1 cellular context compared by ENCODE assay signal in genomic region chr22:45550416-45550815, GRCh38.
TF ChIP-seq lines count a peak whose summit lies in the region.

No MANE protein-coding gene starts in this region.

TF ChIP-seq in IMR-90, 13 proteins besides CTCF, POLR2A, EP300 and RAD21:
- TF ChIP-seq MAZ (IDR thresholded peaks at IDR 0.05; ENCODE audit: borderline replicate concordance, low read depth, low read length) (no peak), FOS (IDR thresholded peaks at IDR 0.05; ENCODE audit: low read depth, low read length) (no peak), BHLHE40 (IDR thresholded peaks at IDR 0.05; ENCODE audit: low read depth, low read length) (no peak), CEBPB (IDR thresholded peaks at IDR 0.05; ENCODE audit: low read depth, low read length) (no peak), CHD1 (IDR thresholded peaks at IDR 0.05; ENCODE audit: low read depth, low read length) (no peak), SMC3 (IDR thresholded peaks at IDR 0.05; ENCODE audit: low read depth, low read length) (no peak), MAFK (IDR thresholded peaks at IDR 0.05; ENCODE audit: low read depth, low read length) (no peak), ELK1 (IDR thresholded peaks at IDR 0.05; ENCODE audit: borderline replicate concordance, low read depth, low read length) (no peak), NFE2L2 (IDR thresholded peaks at IDR 0.05; ENCODE audit: low read depth, low read length) (no peak), MXI1 (IDR thresholded peaks at IDR 0.05; ENCODE audit: borderline replicate concordance, low read depth, low read length) (no peak), RCOR1 (IDR thresholded peaks at IDR 0.05; ENCODE audit: insufficient replicate concordance, low read length) (no peak), RFX5 (IDR thresholded peaks at IDR 0.05; ENCODE audit: low read depth, low read length) (no peak), USF2 (IDR thresholded peaks at IDR 0.05; ENCODE audit: low read depth, low read length) (no peak)
TF ChIP-seq in IMR-90: peak in this region for 0.
